In the genomic region with DNA sequence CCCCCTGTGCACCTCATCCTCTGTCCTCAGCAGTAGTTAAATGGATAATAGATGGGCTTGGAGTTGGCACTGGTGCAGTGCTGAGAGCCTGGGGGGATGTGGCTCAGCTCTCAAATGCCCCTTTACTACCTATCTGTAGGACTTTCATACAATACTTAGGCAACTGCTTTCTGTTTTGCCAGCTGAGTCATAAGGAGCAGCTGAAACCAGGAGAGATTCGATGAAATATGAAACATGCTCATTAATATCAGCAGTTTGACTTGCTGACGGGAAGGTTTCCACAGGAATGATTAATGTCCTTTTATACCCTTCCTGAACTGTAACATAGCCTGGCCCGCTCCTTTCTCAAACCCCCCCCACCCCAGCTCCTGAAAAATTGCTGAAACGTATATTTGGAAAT, we compare ENCODE assay signal across 10 cellular contexts.
DNase-seq lines count a peak whose midpoint lies in the region; ATAC-seq, FAIRE-seq and TF ChIP-seq lines count a peak whose summit lies in the region.
"Had no signal": no experiment of that assay in that cellular context is flagged by ENCODE, and none has a peak within 500 bp of the region (broad histone marks: within the 10 kb centered on the region; RNA-seq: fewer than 3 reads in every experiment).

No MANE protein-coding gene starts in this region.

- ATAC-seq in GM19035 (IDR thresholded peaks at IDR 0.05; ENCODE audit: unreplicated experiment), result peak; percentile 74
- peak; percentile 84 for ATAC-seq in HG02973 (IDR thresholded peaks at IDR 0.05; ENCODE audit: unreplicated experiment)
- ATAC-seq in RWPE2 (ENCODE audit: low read depth), result peak; percentile 84
- ATAC-seq in GM21528 (IDR thresholded peaks at IDR 0.05; ENCODE audit: low FRiP score, unreplicated experiment), result no peak

- intact Hi-C loops in transverse colon (cut with DNase I; ENCODE audit: low total_unique reads), result no loop called here

- TF ChIP-seq EP300 in transverse colon (IDR thresholded peaks at IDR 0.05; ENCODE audit: low read depth), result no peak

- TF ChIP-seq CTCF in RWPE2 (IDR thresholded peaks at IDR 0.05; ENCODE audit: poor library complexity, severe bottlenecking), result no peak
- TF ChIP-seq CTCF in transverse colon (IDR thresholded peaks at IDR 0.05), result no peak

- in situ Hi-C loops in transverse colon (cut with MboI; ENCODE audit: low pct_ligation_motif_present in 1 of 4, low pct_unique_long_range_greater_than_20kb in 1 of 4, low sequenced_read_pairs in 3 of 4), result no loop called here

- no peak overlapping the region for H3K4me3 ChIP-seq in RWPE2 (ENCODE audit: severe bottlenecking)
- no peak overlapping the region for H3K4me3 ChIP-seq in transverse colon

- H3K36me3 ChIP-seq in RWPE2 (ENCODE audit: low read depth) (no peaks in the 10 kb centered on the region), transverse colon (no peaks in the 10 kb centered on the region)

- H3K27me3 ChIP-seq in RWPE2 (ENCODE audit: insufficient read depth, poor library complexity, severe bottlenecking) (no peaks in the 10 kb centered on the region), transverse colon (no peaks in the 10 kb centered on the region)

- WGBS in transverse colon (ENCODE audit: low coverage in 1 of 2), 2 donors, result 63 to 75% methylated on average over 2 to 4 of the region's 4 CpGs

- H3K4me1 ChIP-seq in RWPE2 (ENCODE audit: insufficient read depth, poor library complexity, severe bottlenecking) (no peaks in the 10 kb centered on the region), transverse colon (peaks cover 6 to 15% (median 9%) of the 10 kb centered on the region in 4 donors)

- no peaks in the 10 kb centered on the region for H3K9me3 ChIP-seq in RWPE2 (ENCODE audit: severe bottlenecking)
- H3K9me3 ChIP-seq in transverse colon, result peaks cover 0 to 7% of the 10 kb centered on the region in 2 donors

- no peak overlapping the region for H3K27ac ChIP-seq in RWPE2 (ENCODE audit: poor library complexity, severe bottlenecking)
- no peak overlapping the region for H3K27ac ChIP-seq in transverse colon

- no peak for DNase-seq in RWPE2 (ENCODE audit: low spot score)
- DNase-seq in non-pigmented ciliary epithelial cell (ENCODE audit: low read depth), result peak; percentile 41
- DNase-seq in urothelium cell line (ENCODE audit: low spot score), result no peak
- no peak for DNase-seq in 8988T
- DNase-seq in transverse colon, result no peak
- DNase-seq: endodermal cell, OCI-M1 had no signal

- no peak for FAIRE-seq in urothelium cell line (lab: Jason Lieb, UNC)

- no peak for TF ChIP-seq POLR2A in transverse colon (IDR thresholded peaks at IDR 0.05)
